ENCODE assay signal across 10 cellular contexts in the genomic region with DNA sequence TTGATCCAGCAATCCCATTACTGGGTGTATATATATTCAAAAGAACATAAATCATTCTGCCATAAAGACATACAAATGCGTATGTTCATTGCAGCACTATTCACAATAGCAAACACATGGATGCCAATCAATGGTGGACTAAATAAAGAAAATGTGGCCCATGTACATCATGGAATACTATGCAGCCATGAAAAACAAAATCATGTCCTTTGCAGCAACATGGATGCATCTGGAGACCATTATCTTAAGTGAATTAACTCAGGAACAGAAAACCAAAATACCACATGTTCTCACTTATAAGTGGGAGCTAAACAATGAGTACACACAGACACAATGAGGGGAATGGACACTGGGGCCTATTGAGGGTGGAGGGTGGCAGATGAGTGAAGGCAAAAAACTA.
"Had no signal": no experiment of that assay in that cellular context is flagged by ENCODE, and none has a peak within 500 bp of the region (broad histone marks: within the 10 kb centered on the region; RNA-seq: fewer than 3 reads in every experiment).

No MANE protein-coding gene starts in this region.

- H2AFZ ChIP-seq: GM23248 had no signal

- ATAC-seq: HCT116 had no signal

- FAIRE-seq: HTR-8/SVneo had no signal

- H3K4me3 ChIP-seq: GM23248, HAP-1 had no signal

- H3K4me1 ChIP-seq: HAP-1 had no signal

- DNase-seq: GM23248, GOT3, H7, IMR-90, Karpas-422, KBM-7 had no signal

- H3K27ac ChIP-seq: GM23248, KMS-11 had no signal

- H3K4me2 ChIP-seq: KMS-11 had no signal

- H3K9ac ChIP-seq: GM23248, KMS-11 had no signal

- H3K9me3 ChIP-seq: HAP-1 had no signal
